Comparison of ENCODE assay signal across 8 cellular contexts in the genomic region with DNA sequence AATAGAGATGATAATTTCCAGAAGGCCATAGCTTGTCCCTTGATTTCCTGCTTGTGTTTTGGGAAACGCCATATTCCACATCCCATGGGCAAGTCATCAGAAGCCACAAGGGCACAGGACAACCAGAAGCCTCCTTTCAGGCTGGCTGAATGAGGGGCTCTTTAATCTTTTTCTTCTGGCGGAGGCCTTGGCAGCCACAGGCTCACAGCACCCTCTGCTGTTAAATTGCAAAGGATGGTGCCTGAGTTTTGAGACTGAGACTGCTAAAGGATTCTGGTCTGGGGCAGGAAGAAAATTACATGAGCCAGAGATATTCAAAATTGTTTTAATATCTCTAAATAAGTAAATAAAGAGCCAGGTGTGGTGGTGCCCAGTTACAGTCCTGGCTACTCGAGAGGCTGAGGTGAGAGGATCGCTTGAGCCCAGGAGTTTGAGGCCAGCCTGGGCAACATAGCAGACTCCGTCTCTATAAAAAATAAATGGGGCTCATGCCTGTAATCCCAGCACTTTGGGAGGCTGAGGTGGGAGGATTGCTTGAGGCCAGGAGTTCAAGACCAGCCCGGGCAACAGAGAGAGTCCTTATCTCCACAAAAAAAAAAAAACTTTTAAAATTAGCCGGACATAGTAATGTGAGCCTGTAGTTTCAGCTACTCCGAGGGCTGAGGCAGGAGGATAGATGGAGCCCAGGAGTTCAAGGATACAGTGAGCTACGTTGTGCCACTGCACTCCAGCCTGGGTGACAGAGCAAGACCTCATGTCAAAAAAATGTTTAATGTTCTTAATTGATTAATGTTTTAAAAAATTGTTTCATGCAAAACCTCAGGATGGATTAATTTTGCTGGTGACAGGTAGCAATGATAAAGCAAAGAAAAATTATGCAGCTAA. TPM values are rescaled to one million over a fixed set of nuclear protein-coding genes. Genes with fewer than 3 reads are reported as not detected.
A peak's percentile ranks its signal among the peaks of the same experiment; 100 is the strongest.
DNase-seq lines count a peak whose midpoint lies in the region; ATAC-seq, FAIRE-seq and TF ChIP-seq lines count a peak whose summit lies in the region.

No MANE protein-coding gene starts in this region.

- no peak overlapping the region for H3K4me2 ChIP-seq in GM12878 (ENCODE audit: control insufficient read depth, insufficient read depth)

- H3K9me3 ChIP-seq in Panc1 (ENCODE audit: control insufficient read depth, insufficient read depth, low read depth, low read length): no peaks in the 10 kb centered on the region
- no peaks in the 10 kb centered on the region for H3K9me3 ChIP-seq in GM12878 (replicated peaks; ENCODE audit: control insufficient read depth, insufficient read depth, low read length)

- POLR2A ChIA-PET in Panc1 (lab: Charles Lee): interaction anchor here (0.7 kb wide), 1 partner anchor 384 kb away, joined by 4 read pairs; no protein-coding TSS in a partner anchor
- POLR2A ChIA-PET in GM12878 (lab: Charles Lee): no interaction called here

- FAIRE-seq in GM12878 (lab: Jason Lieb, UNC): peak; percentile 71

- no peak for TF ChIP-seq EP300 in GM12878 (IDR thresholded peaks at IDR 0.05; ENCODE audit: borderline replicate concordance in 1 of 2, control insufficient read depth in 1 of 2, low read depth in 2 of 2, low read length in 2 of 2)

- peak; percentile 78 for TF ChIP-seq CTCF in Panc1 (IDR thresholded peaks at IDR 0.05)
- TF ChIP-seq CTCF in GM12878 (IDR thresholded peaks at IDR 0.05 in 2 of 3, conservative IDR thresholded peaks at IDR 0.05 in 1 of 3; ENCODE audit: control insufficient read depth in 2 of 3, extremely low read depth in 1 of 3, insufficient read depth in 1 of 3, low read depth in 3 of 3, low read length in 3 of 3): peak; percentile 57 to 79 (median 58)

- no peaks in the 10 kb centered on the region for H4K20me1 ChIP-seq in GM12878 (ENCODE audit: control insufficient read depth, insufficient read depth)

- TF ChIP-seq RAD21 in GM12878 (IDR thresholded peaks at IDR 0.05; ENCODE audit: insufficient read depth, low read depth, low read length): peak; percentile 83

- no peaks in the 10 kb centered on the region for H3K79me2 ChIP-seq in GM12878 (ENCODE audit: control insufficient read depth, insufficient read depth, low read length)

- intact Hi-C loops in Panc1 (cut with micrococcal nuclease; ENCODE audit: unreplicated experiment) (loop anchor here (5.0 kb wide), 2 partner anchors 91 to 216 kb away; no protein-coding TSS in a partner anchor), GM12878 (cut with micrococcal nuclease; ENCODE audit: unreplicated experiment) (loop anchor here (2.0 to 10.0 kb wide), 3 partner anchors 95 to 363 kb away; a partner anchor contains a TSS)

- RAD21 ChIA-PET in GM12878 (lab: Charles Lee; ENCODE audit: unreplicated experiment): interaction anchor here (1.7 to 1.9 kb wide), 2 partner anchors 9 to 60 kb away, joined by 4 read pairs; a partner anchor contains a TSS

- no peaks in the 10 kb centered on the region for H3K4me1 ChIP-seq in Panc1 (ENCODE audit: control insufficient read depth, insufficient read depth, low read length)
- H3K4me1 ChIP-seq in GM12878 (ENCODE audit: control insufficient read depth, insufficient read depth, low read length): no peaks in the 10 kb centered on the region

- 42% methylated on average over 9 of the region's 9 CpGs for WGBS in GM12878 (ENCODE audit: insufficient coverage, insufficient replicate concordance, low lambda C conversion rate, missing lambda C conversion rate)

- no peak overlapping the region for H3K9ac ChIP-seq in GM12878 (ENCODE audit: control insufficient read depth, insufficient read depth, low read length)

- in situ Hi-C loops in Panc1 (cut with HindIII; ENCODE audit: low pct_unique_long_range_greater_than_20kb, low sequenced_read_pairs): no loop called here
- in situ Hi-C loops in GM12878 (cut with MboI): loop anchor here (10.0 kb wide), 1 partner anchor 213 kb away; no protein-coding TSS in a partner anchor

- SMC1A ChIA-PET in GM12878 (lab: Charles Lee; ENCODE audit: uncharacterized antibody, unreplicated experiment): interaction anchor here (0.6 to 2.8 kb wide), 9 partner anchors 10 to 359 kb away, joined by 3 to 9 read pairs (median 4); a partner anchor contains a TSS

- no peaks in the 10 kb centered on the region for H3K36me3 ChIP-seq in Panc1 (ENCODE audit: control insufficient read depth, insufficient read depth, low read length)
- no peaks in the 10 kb centered on the region for H3K36me3 ChIP-seq in GM12878 (ENCODE audit: control insufficient read depth in 2 of 2, insufficient read depth in 2 of 2, low read length in 1 of 2)

- no peak for TF ChIP-seq POLR2A in GM12878 (IDR thresholded peaks at IDR 0.05; ENCODE audit: low read depth, low read length)

- H3K27me3 ChIP-seq in Panc1 (ENCODE audit: control insufficient read depth, insufficient read depth, low read length): no peaks in the 10 kb centered on the region
- H3K27me3 ChIP-seq in GM12878 (replicated peaks in 1 of 2; ENCODE audit: control insufficient read depth in 2 of 2, insufficient read depth in 2 of 2, low read length in 1 of 2): no peaks in the 10 kb centered on the region

- no TSS peak for BruUV-seq in Panc1 (replicated peaks; lab: Mats Ljungman, UMichigan)
- BruUV-seq in GM12878 (replicated peaks; lab: Mats Ljungman, UMichigan): no TSS peak

- peak; percentile 53 for DNase-seq in DMS79 treated with DMSO at 0.1 percent for 48 hours (lab: John Stamatoyannopoulos, UW)
- peak; percentile 49 for DNase-seq in HuH-7.5 (ENCODE audit: low spot score)
- DNase-seq in Panc1 (ENCODE audit: low read depth, low spot score): no peak
- DNase-seq in GM12878 (ENCODE audit: low read depth, low spot score): no peak
- peak; percentile 65 for DNase-seq in iris pigment epithelial cell (ENCODE audit: low read depth)
- peak; percentile 3 to 9 for DNase-seq in stimulated activated CD8-positive, alpha-beta memory T cell treated with anti-CD3 and anti-CD28 coated beads, Interleukin-15, amount 100 ng/mL, for 48 hours (ENCODE audit: low read depth in 2 of 2)

- H2AFZ ChIP-seq in GM12878 (ENCODE audit: control insufficient read depth, low read depth, low read length): no peak overlapping the region

- H3K27ac ChIP-seq in Panc1 (ENCODE audit: low read length): no peak overlapping the region
- H3K27ac ChIP-seq in GM12878 (ENCODE audit: control insufficient read depth, insufficient read depth): no peak overlapping the region

- ATAC-seq in Panc1 (peak; percentile 93), GM12878 (peak; percentile 90), GM19351 (IDR thresholded peaks at IDR 0.05; ENCODE audit: unreplicated experiment) (no peak), GM19035 (IDR thresholded peaks at IDR 0.05; ENCODE audit: unreplicated experiment) (no peak)

- CTCF ChIA-PET in Panc1 (lab: Charles Lee): interaction anchor here (0.7 to 0.9 kb wide), 4 partner anchors 60 to 350 kb away, joined by 3 to 4 read pairs (median 3); a partner anchor contains a TSS
- CTCF ChIA-PET in GM12878 (lab: Yijun Ruan, JAX): interaction anchor here (0.6 to 3.1 kb wide), 11 partner anchors 9 to 402 kb away, joined by 3 to 13 read pairs (median 3); a partner anchor contains a TSS

- H3K4me3 ChIP-seq in Panc1 (ENCODE audit: low read depth in 2 of 2, low read length in 2 of 2): no peak overlapping the region
- H3K4me3 ChIP-seq in GM12878: no peak overlapping the region

RNA-seq across cellular contexts. Expression of a gene that starts 26.3 kb away (rescaled TPM):
- total RNA-seq in Panc1 (2021; ENCODE audit: unreplicated experiment) (23.5 TPM), GM12878 (2014; rRNA removed) (37.5 and 39.0 TPM in 2 replicates), GM12878 (2014; rRNA removed; fragmentation: Illumina TruSeq; extraction: Trizol) (41.7 and 42.3 TPM in 2 replicates), GM12878 (2021) (38.6 and 41.7 TPM in 2 replicates)
- polyA plus RNA-seq in Panc1 (2012; ENCODE audit: insufficient read length): 25.2 TPM
- total RNA-seq in GM12878 (2013; cell fraction: nucleolus; rRNA removed): 47.7 and 51.8 TPM in 2 replicates
- polyA plus RNA-seq in GM12878 (2011; ENCODE audit: low read depth): 39.0 TPM
- polyA plus RNA-seq in GM12878 (2011; rRNA removed) (54.5 and 59.6 TPM in 2 replicates), GM12878 (2014; fragmentation: Illumina TruSeq; extraction: Trizol) (42.2 and 52.1 TPM in 2 replicates), GM12878 (2014; fragmentation: Nextera tagmentation; extraction: Ambion mirVana) (10 to 100 TPM; 32.2 to 53.6 TPM), GM12878 (2014; rRNA removed) (54.6 and 58.6 TPM in 2 replicates), GM12878 (2016; fragmentation: Nextera tagmentation; extraction: Ambion mirVana) (10 to 100 TPM; 84.1 to 86.2 TPM)
- polyA plus RNA-seq in GM12878 (2011; cell fraction: cytosol; rRNA removed): 56.4 and 61.5 TPM in 2 replicates
- polyA plus RNA-seq in GM12878 (2011; cell fraction: nucleus; rRNA removed): 68.6 and 80.8 TPM in 2 replicates
- 43.1 and 54.2 TPM in 2 replicates for polyA plus RNA-seq in GM12878 (2012)
- 46.6 and 47.1 TPM in 2 replicates for polyA minus RNA-seq in GM12878 (2011; rRNA and poly(A)+ RNA removed)
- polyA minus RNA-seq in GM12878 (2011; cell fraction: cytosol; rRNA and poly(A)+ RNA removed): 11.0 and 13.6 TPM in 2 replicates
- polyA minus RNA-seq in GM12878 (2011; cell fraction: nucleus; rRNA and poly(A)+ RNA removed): 29.0 and 49.4 TPM in 2 replicates

RNA-seq across cellular contexts. Expression of a gene that starts 37.4 kb away (rescaled TPM):
- 0.08 TPM for total RNA-seq in Panc1 (2021; ENCODE audit: unreplicated experiment)
- polyA plus RNA-seq in Panc1 (2012; ENCODE audit: insufficient read length): not detected
- total RNA-seq in GM12878 (2013; cell fraction: nucleolus; rRNA removed): not detected in 2 replicates
- not detected in 2 replicates for total RNA-seq in GM12878 (2014; rRNA removed)
- not detected in 2 replicates for total RNA-seq in GM12878 (2014; rRNA removed; fragmentation: Illumina TruSeq; extraction: Trizol)
- 0.11 TPM in 1 of 2 replicates, not detected in the other for total RNA-seq in GM12878 (2021)
- not detected for polyA plus RNA-seq in GM12878 (2011; ENCODE audit: low read depth)
- polyA plus RNA-seq in GM12878 (2011; rRNA removed): not detected in 2 replicates
- polyA plus RNA-seq in GM12878 (2011; cell fraction: cytosol; rRNA removed): not detected in 2 replicates
- polyA plus RNA-seq in GM12878 (2011; cell fraction: nucleus; rRNA removed): not detected in 2 replicates
- not detected in 2 replicates for polyA plus RNA-seq in GM12878 (2012)
- polyA plus RNA-seq in GM12878 (2014; fragmentation: Illumina TruSeq; extraction: Trizol): not detected in 2 replicates
- not detected for polyA plus RNA-seq in GM12878 (2014; fragmentation: Nextera tagmentation; extraction: Ambion mirVana)
- not detected in 2 replicates for polyA plus RNA-seq in GM12878 (2014; rRNA removed)
- not detected for polyA plus RNA-seq in GM12878 (2016; fragmentation: Nextera tagmentation; extraction: Ambion mirVana)
- not detected in 2 replicates for polyA minus RNA-seq in GM12878 (2011; rRNA and poly(A)+ RNA removed)
- polyA minus RNA-seq in GM12878 (2011; cell fraction: cytosol; rRNA and poly(A)+ RNA removed): not detected in 2 replicates
- not detected in 2 replicates for polyA minus RNA-seq in GM12878 (2011; cell fraction: nucleus; rRNA and poly(A)+ RNA removed)

RNA-seq across cellular contexts. Expression of a gene that starts 41.9 kb away (rescaled TPM):
- 0.74 TPM for total RNA-seq in Panc1 (2021; ENCODE audit: unreplicated experiment)
- not detected for polyA plus RNA-seq in Panc1 (2012; ENCODE audit: insufficient read length)
- total RNA-seq in GM12878 (2013; cell fraction: nucleolus; rRNA removed): 5.3 and 6.7 TPM in 2 replicates
- 0.11 and 0.38 TPM in 2 replicates for total RNA-seq in GM12878 (2014; rRNA removed)
- 0.40 and 0.46 TPM in 2 replicates for total RNA-seq in GM12878 (2014; rRNA removed; fragmentation: Illumina TruSeq; extraction: Trizol)
- 0.51 and 0.62 TPM in 2 replicates for total RNA-seq in GM12878 (2021)
- polyA plus RNA-seq in GM12878 (2011; ENCODE audit: low read depth): 1.6 TPM
- polyA plus RNA-seq in GM12878 (2011; rRNA removed): 1.6 and 1.8 TPM in 2 replicates
- polyA plus RNA-seq in GM12878 (2011; cell fraction: cytosol; rRNA removed): 1.0 and 1.1 TPM in 2 replicates
- polyA plus RNA-seq in GM12878 (2011; cell fraction: nucleus; rRNA removed): 2.4 and 2.7 TPM in 2 replicates
- 1.8 and 2.1 TPM in 2 replicates for polyA plus RNA-seq in GM12878 (2012)
- polyA plus RNA-seq in GM12878 (2014; fragmentation: Illumina TruSeq; extraction: Trizol): 0.68 and 0.73 TPM in 2 replicates
- polyA plus RNA-seq in GM12878 (2014; fragmentation: Nextera tagmentation; extraction: Ambion mirVana): 1 to 10 TPM in 1 of 2 experiments, under 1 TPM in 1; 0.58 to 1.3 TPM
- 0.94 and 1.3 TPM in 2 replicates for polyA plus RNA-seq in GM12878 (2014; rRNA removed)
- polyA plus RNA-seq in GM12878 (2016; fragmentation: Nextera tagmentation; extraction: Ambion mirVana): 1 to 10 TPM; 1.9 to 2.3 TPM
- polyA minus RNA-seq in GM12878 (2011; rRNA and poly(A)+ RNA removed): 2.7 and 2.9 TPM in 2 replicates
- 0.52 and 1.5 TPM in 2 replicates for polyA minus RNA-seq in GM12878 (2011; cell fraction: cytosol; rRNA and poly(A)+ RNA removed)
- polyA minus RNA-seq in GM12878 (2011; cell fraction: nucleus; rRNA and poly(A)+ RNA removed): 3.3 and 5.4 TPM in 2 replicates

RNA-seq across cellular contexts. Expression of a gene that starts 42.4 kb away (rescaled TPM):
- total RNA-seq in Panc1 (2021; ENCODE audit: unreplicated experiment) (11.2 TPM), GM12878 (2014; rRNA removed) (8.1 and 8.3 TPM in 2 replicates), GM12878 (2014; rRNA removed; fragmentation: Illumina TruSeq; extraction: Trizol) (5.7 and 5.9 TPM in 2 replicates), GM12878 (2021) (9.0 and 9.5 TPM in 2 replicates)
- 9.0 TPM for polyA plus RNA-seq in Panc1 (2012; ENCODE audit: insufficient read length)
- total RNA-seq in GM12878 (2013; cell fraction: nucleolus; rRNA removed): 68.6 and 75.5 TPM in 2 replicates
- 6.1 TPM for polyA plus RNA-seq in GM12878 (2011; ENCODE audit: low read depth)
- polyA plus RNA-seq in GM12878 (2011; rRNA removed) (10.7 and 15.6 TPM in 2 replicates), GM12878 (2014; fragmentation: Illumina TruSeq; extraction: Trizol) (6.1 and 8.2 TPM in 2 replicates), GM12878 (2014; fragmentation: Nextera tagmentation; extraction: Ambion mirVana) (1 to 10 TPM; 2.9 to 3.0 TPM), GM12878 (2014; rRNA removed) (7.1 and 7.2 TPM in 2 replicates), GM12878 (2016; fragmentation: Nextera tagmentation; extraction: Ambion mirVana) (1 to 10 TPM; 8.7 to 9.6 TPM)
- 12.6 and 14.7 TPM in 2 replicates for polyA plus RNA-seq in GM12878 (2011; cell fraction: cytosol; rRNA removed)
- 11.4 and 15.9 TPM in 2 replicates for polyA plus RNA-seq in GM12878 (2011; cell fraction: nucleus; rRNA removed)
- polyA plus RNA-seq in GM12878 (2012): 8.3 and 11.7 TPM in 2 replicates
- polyA minus RNA-seq in GM12878 (2011; rRNA and poly(A)+ RNA removed): 22.2 and 26.2 TPM in 2 replicates
- 4.7 and 5.6 TPM in 2 replicates for polyA minus RNA-seq in GM12878 (2011; cell fraction: cytosol; rRNA and poly(A)+ RNA removed)
- 8.2 and 14.3 TPM in 2 replicates for polyA minus RNA-seq in GM12878 (2011; cell fraction: nucleus; rRNA and poly(A)+ RNA removed)

Comparison
In these comparisons a context has a peak if more than half of its experiments do, and no peak if none do; other contexts are left out.
1. DNase-seq: peak in DMS79 treated with DMSO at 0.1 percent for 48 hours (single experiment), HuH-7.5 (single experiment), iris pigment epithelial cell (single experiment) and stimulated activated CD8-positive, alpha-beta memory T cell treated with anti-CD3 and anti-CD28 coated beads, Interleukin-15, amount 100 ng/mL, for 48 hours (2 of 2); none in Panc1 (single experiment) and GM12878 (single experiment).
2. ATAC-seq: peak in Panc1 (single experiment) and GM12878 (single experiment); none in GM19351 (single experiment) and GM19035 (single experiment).